In the genomic region with DNA sequence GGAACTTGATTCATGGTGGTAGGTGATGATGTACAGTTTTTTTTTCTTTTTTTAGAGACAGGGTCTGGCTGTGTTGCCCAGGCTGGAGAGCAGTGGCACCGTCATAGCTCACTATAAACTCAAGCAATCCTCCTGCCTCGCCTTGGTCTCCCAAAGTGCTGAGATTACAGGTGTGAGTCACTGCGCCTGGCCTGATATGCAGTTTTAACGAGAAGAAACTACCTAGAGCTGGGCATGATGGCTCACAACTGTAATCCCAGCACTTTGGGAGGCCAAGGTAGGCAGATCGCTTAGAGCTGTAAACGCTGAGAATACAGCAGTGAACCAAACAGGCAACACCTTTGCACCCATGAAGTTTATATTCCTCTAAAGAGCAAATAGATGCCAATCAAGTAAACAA, we compare ENCODE assay signal across 23 cellular contexts. TPM values are rescaled to one million over a fixed set of nuclear protein-coding genes. Genes with fewer than 3 reads are reported as not detected.
A peak's percentile ranks its signal among the peaks of the same experiment; 100 is the strongest.
DNase-seq lines count a peak whose midpoint lies in the region; ATAC-seq, FAIRE-seq and TF ChIP-seq lines count a peak whose summit lies in the region.
"Had no signal": no experiment of that assay in that cellular context is flagged by ENCODE, and none has a peak within 500 bp of the region (broad histone marks: within the 10 kb centered on the region; RNA-seq: fewer than 3 reads in every experiment).

No MANE protein-coding gene starts in this region.

- H2AFZ ChIP-seq in HepG2 (ENCODE audit: low read length) (no peak overlapping the region), neuronal stem cell (ENCODE audit: low read length) (no peak overlapping the region)

- no peaks in the 10 kb centered on the region for H4K20me1 ChIP-seq in HepG2 (ENCODE audit: insufficient read depth, low read length)

- no peak overlapping the region for H3K14ac ChIP-seq in neuronal stem cell (ENCODE audit: low read length)

- H4K91ac ChIP-seq in neuronal stem cell (ENCODE audit: low read depth, low read length, poor library complexity): no peak overlapping the region

- no peaks in the 10 kb centered on the region for H3K79me1 ChIP-seq in neuronal stem cell (ENCODE audit: low read depth, low read length)

- peaks cover 44% of the 10 kb centered on the region for H3K4me1 ChIP-seq in HepG2 (ENCODE audit: insufficient read depth, low read length)
- H3K4me1 ChIP-seq in right lobe of liver: no peaks in the 10 kb centered on the region
- H3K4me1 ChIP-seq in neuronal stem cell (ENCODE audit: control insufficient read depth in 2 of 2, insufficient read depth in 1 of 2, low read depth in 1 of 2, low read length in 2 of 2): peaks cover 6 to 8% of the 10 kb centered on the region in 2 donors
- no peaks in the 10 kb centered on the region for H3K4me1 ChIP-seq in upper lobe of right lung

- no peak for TF ChIP-seq CTCF in HepG2 (CRISPR knock-in tag; IDR thresholded peaks at IDR 0.05)
- no peak for TF ChIP-seq CTCF in right lobe of liver (IDR thresholded peaks at IDR 0.05)
- TF ChIP-seq CTCF in upper lobe of right lung (IDR thresholded peaks at IDR 0.05): no peak

- no peak overlapping the region for H2BK120ac ChIP-seq in neuronal stem cell (ENCODE audit: low read depth, low read length)

- no peak overlapping the region for H2BK15ac ChIP-seq in neuronal stem cell (ENCODE audit: low read length)

- H3K27ac ChIP-seq in HepG2 (ENCODE audit: extremely low read length, insufficient read depth, low read length) (no peak overlapping the region), right lobe of liver (no peak overlapping the region), neuronal stem cell (replicated peaks; ENCODE audit: low read length) (no peak overlapping the region), upper lobe of right lung (no peak overlapping the region)
- H3K27ac ChIP-seq: A549, KMS-11, SJSA1 had no signal

- DNase-seq in HepG2 (ENCODE audit: low spot score): no peak
- no peak for DNase-seq in right lobe of liver
- no peak for DNase-seq in neuronal stem cell (ENCODE audit: low spot score)
- DNase-seq in upper lobe of right lung: peak; percentile 6
- no peak for DNase-seq in GM12892 (ENCODE audit: insufficient read length)
- no peak for DNase-seq in cerebellum (ENCODE audit: low spot score)
- DNase-seq: Calu3; CD4-positive, alpha-beta memory T cell; DMS53; EL; GOT3; NCI-H187 treated with DMSO at 0.1 percent for 48 hours; NCI-H2227 treated with DMSO at 0.1 percent for 48 hours; NCI-H510A treated with DMSO at 0.1 percent for 48 hours; NCI-H774 had no signal

- no peak for TF ChIP-seq EP300 in HepG2 (IDR thresholded peaks at IDR 0.05; ENCODE audit: low read depth in 2 of 2, low read length in 2 of 2)
- TF ChIP-seq EP300 in HepG2 (CRISPR knock-in tag; IDR thresholded peaks at IDR 0.05; ENCODE audit: borderline replicate concordance): no peak

- no peak for TF ChIP-seq RAD21 in HepG2 (CRISPR knock-in tag; IDR thresholded peaks at IDR 0.05)

- H3K18ac ChIP-seq in neuronal stem cell (ENCODE audit: low read length): no peak overlapping the region

- H3K27me3 ChIP-seq in HepG2 (ENCODE audit: control insufficient read depth in 1 of 2, insufficient read depth in 2 of 2, low read length in 2 of 2) (no peaks in the 10 kb centered on the region), right lobe of liver (no peaks in the 10 kb centered on the region), neuronal stem cell (ENCODE audit: control insufficient read depth in 3 of 3, insufficient read depth in 3 of 3, low read depth in 1 of 3, low read length in 3 of 3) (no peaks in the 10 kb centered on the region), upper lobe of right lung (no peaks in the 10 kb centered on the region)
- H3K27me3 ChIP-seq: SJSA1 had no signal

- H3K4me2 ChIP-seq in HepG2 (ENCODE audit: low read depth, low read length) (no peak overlapping the region), neuronal stem cell (ENCODE audit: insufficient read depth, low read length, poor library complexity, severe bottlenecking) (no peak overlapping the region)
- H3K4me2 ChIP-seq: A549, KMS-11 had no signal

- BruUV-seq in HepG2 (replicated peaks; lab: Mats Ljungman, UMichigan): no TSS peak

- no peak overlapping the region for H4K8ac ChIP-seq in neuronal stem cell (ENCODE audit: low read depth, low read length)

- TF ChIP-seq POLR2A in HepG2 (IDR thresholded peaks at IDR 0.05; ENCODE audit: insufficient read depth in 1 of 2, low read depth in 2 of 2, low read length in 2 of 2) (no peak), right lobe of liver (IDR thresholded peaks at IDR 0.05) (no peak), GM12892 (IDR thresholded peaks at IDR 0.05; ENCODE audit: low read depth, low read length) (no peak)

- no peaks in the 10 kb centered on the region for H3K79me2 ChIP-seq in HepG2 (ENCODE audit: insufficient read depth, low read length)

- CTCF ChIA-PET in HepG2 (lab: Yijun Ruan, JAX; ENCODE audit: low intra/inter-chr PET ratio, low total read pairs): no interaction called here

- FAIRE-seq in HepG2 (lab: Jason Lieb, UNC) (no peak), colon (lab: Jason Lieb, UNC) (peak; percentile 84), GM12892 (lab: Jason Lieb, UNC) (no peak)
- FAIRE-seq: A549, GM12891, GM18507 had no signal

- in situ Hi-C loops in HepG2 (cut with HindIII; ENCODE audit: extremely low pct_ligation_motif_present, low pct_unique_long_range_greater_than_20kb): no loop called here

- no peaks in the 10 kb centered on the region for H3K9me3 ChIP-seq in HepG2 (ENCODE audit: low read length)
- no peaks in the 10 kb centered on the region for H3K9me3 ChIP-seq in right lobe of liver
- H3K9me3 ChIP-seq in neuronal stem cell (replicated peaks in 1 of 2; ENCODE audit: control insufficient read depth in 2 of 2, insufficient read depth in 1 of 2, low read depth in 1 of 2, low read length in 2 of 2): no peaks in the 10 kb centered on the region
- no peaks in the 10 kb centered on the region for H3K9me3 ChIP-seq in upper lobe of right lung
- H3K9me3 ChIP-seq: A549, SJSA1 had no signal

- no peaks in the 10 kb centered on the region for H3K36me3 ChIP-seq in HepG2 (replicated peaks in 1 of 2; ENCODE audit: control insufficient read depth in 1 of 2, insufficient read depth in 2 of 2, low read length in 2 of 2)
- no peaks in the 10 kb centered on the region for H3K36me3 ChIP-seq in right lobe of liver
- no peaks in the 10 kb centered on the region for H3K36me3 ChIP-seq in neuronal stem cell (replicated peaks in 1 of 2; ENCODE audit: control insufficient read depth in 2 of 2, insufficient read depth in 2 of 2, low read length in 2 of 2)
- H3K36me3 ChIP-seq in upper lobe of right lung: no peaks in the 10 kb centered on the region
- H3K36me3 ChIP-seq: SJSA1 had no signal

- H3K9ac ChIP-seq in HepG2 (ENCODE audit: insufficient read depth, low read depth, low read length): no peak overlapping the region
- no peak overlapping the region for H3K9ac ChIP-seq in neuronal stem cell (ENCODE audit: low read depth, low read length, poor library complexity)
- H3K9ac ChIP-seq: KMS-11 had no signal

- no peak overlapping the region for H3K23ac ChIP-seq in neuronal stem cell (ENCODE audit: low read depth, low read length, poor library complexity)

- H3K4ac ChIP-seq in neuronal stem cell (ENCODE audit: low read length): no peak overlapping the region

- intact Hi-C loops in HepG2 (cut with micrococcal nuclease; ENCODE audit: unreplicated experiment) (no loop called here), right lobe of liver (cut with DNase I) (no loop called here), upper lobe of right lung (cut with DNase I) (no loop called here)

- no peak overlapping the region for H3K4me3 ChIP-seq in HepG2 (replicated peaks in 1 of 3; ENCODE audit: insufficient read depth in 1 of 3, low read depth in 2 of 3, low read length in 3 of 3)
- H3K4me3 ChIP-seq in right lobe of liver: no peak overlapping the region
- H3K4me3 ChIP-seq in neuronal stem cell (ENCODE audit: low read length in 2 of 2): no peak overlapping the region
- H3K4me3 ChIP-seq in upper lobe of right lung: no peak overlapping the region
- H3K4me3 ChIP-seq: A549, SJSA1 had no signal

- no peak overlapping the region for H2BK12ac ChIP-seq in neuronal stem cell (ENCODE audit: low read length)

- ATAC-seq in HepG2 (no peak), right lobe of liver (no peak), upper lobe of right lung (no peak), GM19035 (IDR thresholded peaks at IDR 0.05; ENCODE audit: unreplicated experiment) (no peak)
- ATAC-seq: HCT116 had no signal

- POLR2A ChIA-PET in HepG2 (lab: Yijun Ruan, JAX): no interaction called here

- 29% methylated on average over 6 of the region's 6 CpGs for WGBS in HepG2 (ENCODE audit: low lambda C conversion rate)
- 79% methylated on average over 4 of the region's 6 CpGs for WGBS in right lobe of liver (ENCODE audit: insufficient coverage, low coverage, low lambda C conversion rate, missing lambda C conversion rate)
- no CpG with 5 or more reads among the region's 6 CpGs for WGBS in neuronal stem cell (ENCODE audit: extremely low coverage in 2 of 2, insufficient read length in 2 of 2, insufficient replicate concordance in 1 of 2), 2 donors

- peak overlapping the region; percentile 37 for H2AK5ac ChIP-seq in neuronal stem cell (ENCODE audit: low read depth, low read length)

- no peak overlapping the region for H2BK5ac ChIP-seq in neuronal stem cell (ENCODE audit: low read length)

RNA-seq across cellular contexts. Expression of gene VPS37B, which starts 13.0 kb away (rescaled TPM):
- total RNA-seq in HepG2 (2016; rRNA removed; fragmentation: Illumina TruSeq; extraction: Trizol): 5.3 TPM in 2 replicates
- total RNA-seq in HepG2 (2016; cell fraction: cytosol; rRNA removed; fragmentation: Illumina TruSeq; extraction: Trizol; ENCODE audit: low read depth): 1.5 and 1.6 TPM in 2 replicates
- 4.0 and 5.3 TPM in 2 replicates for total RNA-seq in HepG2 (2016; cell fraction: insoluble cytoplasmic fraction; rRNA removed; fragmentation: Illumina TruSeq; extraction: Trizol)
- total RNA-seq in HepG2 (2016; cell fraction: membrane; rRNA removed; fragmentation: Illumina TruSeq; extraction: Trizol): 5.1 and 5.2 TPM in 2 replicates
- 3.6 and 4.5 TPM in 2 replicates for total RNA-seq in HepG2 (2016; cell fraction: nucleus; rRNA removed; fragmentation: Illumina TruSeq; extraction: Trizol)
- polyA plus RNA-seq in HepG2 (2011; rRNA removed): 4.6 and 4.8 TPM in 2 replicates
- polyA plus RNA-seq in HepG2 (2011; cell fraction: cytosol; rRNA removed): 7.4 and 7.7 TPM in 2 replicates
- polyA plus RNA-seq in HepG2 (2011; cell fraction: nucleus; rRNA removed): 7.8 and 10.1 TPM in 2 replicates
- 4.7 and 5.8 TPM in 2 replicates for polyA plus RNA-seq in HepG2 (2012)
- 1.9 and 2.0 TPM in 2 replicates for polyA plus RNA-seq in HepG2 (2016; cell fraction: cytosol; fragmentation: Illumina TruSeq; extraction: Trizol; ENCODE audit: low read depth)
- 6.9 and 8.5 TPM in 2 replicates for polyA plus RNA-seq in HepG2 (2016; cell fraction: insoluble cytoplasmic fraction; fragmentation: Illumina TruSeq; extraction: Trizol; ENCODE audit: low read depth)
- polyA plus RNA-seq in HepG2 (2016; cell fraction: membrane; fragmentation: Illumina TruSeq; extraction: Trizol; ENCODE audit: low read depth): 4.4 and 4.6 TPM in 2 replicates
- 8.1 and 10.3 TPM in 2 replicates for polyA plus RNA-seq in HepG2 (2016; cell fraction: nucleus; fragmentation: Illumina TruSeq; extraction: Trizol; ENCODE audit: insufficient read depth, low read depth)
- polyA minus RNA-seq in HepG2 (2011; rRNA and poly(A)+ RNA removed; ENCODE audit: low replicate concordance): 7.0 and 9.7 TPM in 2 replicates
- 6.2 and 6.3 TPM in 2 replicates for polyA minus RNA-seq in HepG2 (2011; cell fraction: cytosol; rRNA and poly(A)+ RNA removed)
- polyA minus RNA-seq in HepG2 (2011; cell fraction: nucleus; rRNA and poly(A)+ RNA removed): 8.0 and 8.7 TPM in 2 replicates
- total RNA-seq in right lobe of liver: 1 to 10 TPM; 5.2 to 6.7 (median 6.0) TPM
- polyA plus RNA-seq in neuronal stem cell (2013, experiment 1 of 2): 26.4 TPM
- 26.7 TPM for polyA plus RNA-seq in neuronal stem cell (2013, experiment 2 of 2)
- total RNA-seq in upper lobe of right lung: 36.3 TPM
- 5.5 TPM for polyA plus RNA-seq in GM12892 (2012; ENCODE audit: missing spikeins)
- total RNA-seq in cerebellum: 17.6 TPM

RNA-seq across cellular contexts. Expression of gene ABCB9, which starts 57.3 kb away (rescaled TPM):
- total RNA-seq in HepG2 (2016; rRNA removed; fragmentation: Illumina TruSeq; extraction: Trizol) (3.4 and 6.0 TPM in 2 replicates), right lobe of liver (1 to 10 TPM in 2 of 6 experiments, under 1 TPM in 4; 0.48 to 1.4 (median 0.94) TPM), upper lobe of right lung (5.2 TPM), cerebellum (19.1 TPM)
- 2.0 and 2.1 TPM in 2 replicates for total RNA-seq in HepG2 (2016; cell fraction: cytosol; rRNA removed; fragmentation: Illumina TruSeq; extraction: Trizol; ENCODE audit: low read depth)
- 3.8 and 6.2 TPM in 2 replicates for total RNA-seq in HepG2 (2016; cell fraction: insoluble cytoplasmic fraction; rRNA removed; fragmentation: Illumina TruSeq; extraction: Trizol)
- total RNA-seq in HepG2 (2016; cell fraction: membrane; rRNA removed; fragmentation: Illumina TruSeq; extraction: Trizol): 4.2 and 4.6 TPM in 2 replicates
- total RNA-seq in HepG2 (2016; cell fraction: nucleus; rRNA removed; fragmentation: Illumina TruSeq; extraction: Trizol): 7.6 and 8.0 TPM in 2 replicates
- 4.8 and 5.1 TPM in 2 replicates for polyA plus RNA-seq in HepG2 (2011; rRNA removed)
- polyA plus RNA-seq in HepG2 (2011; cell fraction: cytosol; rRNA removed): 2.5 and 4.1 TPM in 2 replicates
- polyA plus RNA-seq in HepG2 (2011; cell fraction: nucleus; rRNA removed): 9.9 and 12.0 TPM in 2 replicates
- polyA plus RNA-seq in HepG2 (2012): 2.4 and 3.6 TPM in 2 replicates
- 0.78 and 1.3 TPM in 2 replicates for polyA plus RNA-seq in HepG2 (2016; cell fraction: cytosol; fragmentation: Illumina TruSeq; extraction: Trizol; ENCODE audit: low read depth)
- polyA plus RNA-seq in HepG2 (2016; cell fraction: insoluble cytoplasmic fraction; fragmentation: Illumina TruSeq; extraction: Trizol; ENCODE audit: low read depth): 2.3 and 4.0 TPM in 2 replicates
- polyA plus RNA-seq in HepG2 (2016; cell fraction: membrane; fragmentation: Illumina TruSeq; extraction: Trizol; ENCODE audit: low read depth): 1.7 and 2.1 TPM in 2 replicates
- polyA plus RNA-seq in HepG2 (2016; cell fraction: nucleus; fragmentation: Illumina TruSeq; extraction: Trizol; ENCODE audit: insufficient read depth, low read depth): 12.6 and 14.0 TPM in 2 replicates
- 16.7 and 18.1 TPM in 2 replicates for polyA minus RNA-seq in HepG2 (2011; rRNA and poly(A)+ RNA removed; ENCODE audit: low replicate concordance)
- polyA minus RNA-seq in HepG2 (2011; cell fraction: cytosol; rRNA and poly(A)+ RNA removed): 4.4 and 4.7 TPM in 2 replicates
- polyA minus RNA-seq in HepG2 (2011; cell fraction: nucleus; rRNA and poly(A)+ RNA removed): 9.8 and 10.9 TPM in 2 replicates
- polyA plus RNA-seq in neuronal stem cell (2013, experiment 1 of 2): 2.0 TPM
- polyA plus RNA-seq in neuronal stem cell (2013, experiment 2 of 2): 1.5 TPM
- 0.40 TPM for polyA plus RNA-seq in GM12892 (2012; ENCODE audit: missing spikeins)
